Comparison of ENCODE assay signal across 16 cellular contexts in genomic region chr2:88481937-88482336, GRCh38. TPM values are rescaled to one million over a fixed set of nuclear protein-coding genes. Genes with fewer than 3 reads are reported as not detected.
DNase-seq lines count a peak whose midpoint lies in the region; ATAC-seq and TF ChIP-seq lines count a peak whose summit lies in the region.
"Had no signal": no experiment of that assay in that cellular context is flagged by ENCODE, and none has a peak within 500 bp of the region (broad histone marks: within the 10 kb centered on the region; RNA-seq: fewer than 3 reads in every experiment).

No MANE protein-coding gene starts in this region.

- no peaks in the 10 kb centered on the region for H3K9me3 ChIP-seq in uterus

- ATAC-seq in HG03280 (IDR thresholded peaks at IDR 0.05; ENCODE audit: unreplicated experiment): no peak
- no peak for ATAC-seq in HG03565 (IDR thresholded peaks at IDR 0.05; ENCODE audit: unreplicated experiment)
- ATAC-seq: effector memory CD8-positive, alpha-beta T cell; naive thymus-derived CD8-positive, alpha-beta T cell; T-helper 17 cell had no signal

- intact Hi-C loops in uterus (cut with DNase I; ENCODE audit: low total_unique reads): no loop called here

- peak in 2 of 3 experiments; percentile 22 to 49 for DNase-seq in NCI-H1417 (lab: John Stamatoyannopoulos, UW)
- no peak for DNase-seq in NCI-H1417 treated with DMSO at 0.1 percent for 48 hours (lab: John Stamatoyannopoulos, UW)
- peak; percentile 37 for DNase-seq in NCI-H226
- DNase-seq in brain microvascular endothelial cell: peak; percentile 24
- peak; percentile 45 for DNase-seq in renal cortical epithelial cell (ENCODE audit: low read depth)
- DNase-seq in uterus: no peak
- DNase-seq: activated CD4-positive, alpha-beta T cell treated with anti-CD3 and anti-CD28 coated beads, Interleukin-2, amount 50 U/mL, for 48 hours; activated naive CD8-positive, alpha-beta T cell treated with anti-CD3 and anti-CD28 coated beads, Interleukin-2, amount 10 ng/mL, durations not matched to agents 7 days and 5 days; effector memory CD8-positive, alpha-beta T cell; naive thymus-derived CD8-positive, alpha-beta T cell; NCI-H1694 treated with DMSO at 0.1 percent for 48 hours; substantia nigra; T-helper 17 cell had no signal

- in situ Hi-C loops in brain microvascular endothelial cell (cut with HindIII; ENCODE audit: low pct_ligation_motif_present, low sequenced_read_pairs): no loop called here

- no peak for TF ChIP-seq POLR2A in uterus (IDR thresholded peaks at IDR 0.05)

- H3K27me3 ChIP-seq in brain microvascular endothelial cell (replicated peaks) (no peaks in the 10 kb centered on the region), uterus (no peaks in the 10 kb centered on the region)

- H3K4me3 ChIP-seq in brain microvascular endothelial cell (ENCODE audit: low read depth, low read length) (no peak overlapping the region), uterus (no peak overlapping the region)

- no peaks in the 10 kb centered on the region for H3K36me3 ChIP-seq in brain microvascular endothelial cell (replicated peaks)
- no peaks in the 10 kb centered on the region for H3K36me3 ChIP-seq in uterus

- TF ChIP-seq CTCF in brain microvascular endothelial cell (IDR thresholded peaks at IDR 0.05; ENCODE audit: low read depth, low read length, missing control alignments) (no peak), uterus (IDR thresholded peaks at IDR 0.05) (no peak)

- H3K4me1 ChIP-seq in uterus: no peaks in the 10 kb centered on the region

- H3K27ac ChIP-seq in brain microvascular endothelial cell (no peak overlapping the region), uterus (no peak overlapping the region)

RNA-seq across cellular contexts. Expression of gene FOXI3, which starts 29.4 kb away (rescaled TPM):
- total RNA-seq in renal cortical epithelial cell (not detected in 2 replicates), uterus (under 1 TPM in 1 of 4 donors, not detected in 3; 0.14 TPM)
- total RNA-seq: activated naive CD8-positive, alpha-beta T cell treated with anti-CD3 and anti-CD28 coated beads, Interleukin-2, amount 10 ng/mL, durations not matched to agents 7 days and 5 days; G401; naive thymus-derived CD8-positive, alpha-beta T cell; T-helper 17 cell had no signal

Comparison
In these comparisons a context has a peak if more than half of its experiments do, and no peak if none do; other contexts are left out.
1. DNase-seq: peak in NCI-H1417 (2 of 3), NCI-H226 (single experiment), brain microvascular endothelial cell (single experiment) and renal cortical epithelial cell (single experiment); none in NCI-H1417 treated with DMSO at 0.1 percent for 48 hours (single experiment) and uterus (0 of 2).